In genomic region chr20:401682-402495, GRCh38 we compare ENCODE assay signal across 13 cellular contexts. TPM values are rescaled to one million over a fixed set of nuclear protein-coding genes. Genes with fewer than 3 reads are reported as not detected.
DNase-seq lines count a peak whose midpoint lies in the region; ATAC-seq and TF ChIP-seq lines count a peak whose summit lies in the region.
"Had no signal": no experiment of that assay in that cellular context is flagged by ENCODE, and none has a peak within 500 bp of the region (broad histone marks: within the 10 kb centered on the region; RNA-seq: fewer than 3 reads in every experiment).

No MANE protein-coding gene starts in this region.

- DNase-seq in HPDE6-E6E7 (ENCODE audit: extremely low spot score) (peak; percentile 95), RWPE1 (ENCODE audit: low spot score) (peak; percentile 87), fibroblast of villous mesenchyme (ENCODE audit: low read depth) (peak; percentile 74), posterior vena cava (ENCODE audit: low spot score) (no peak), prostate gland (ENCODE audit: low spot score) (no peak)
- no peak for DNase-seq in effector CD4-positive, alpha-beta T cell
- DNase-seq: activated CD4-positive, alpha-beta T cell treated with anti-CD3 and anti-CD28 coated beads for 4 hours; midbrain; NCI-H446; stimulated activated CD4-positive, alpha-beta T cell treated with anti-CD3 and anti-CD28 coated beads, Interleukin-15, amount 100 ng/mL, for 24 hours; testis had no signal

- H3K27me3 ChIP-seq in BLaER1 (no peaks in the 10 kb centered on the region), prostate gland (replicated peaks; ENCODE audit: insufficient read depth) (no peaks in the 10 kb centered on the region)
- H3K27me3 ChIP-seq: testis had no signal

- TF ChIP-seq POLR2A in prostate gland (IDR thresholded peaks at IDR 0.05), result no peak

- H4K20me1 ChIP-seq in BLaER1, result peaks cover 3% of the 10 kb centered on the region; the same call in 1 of the 2 replicates

- H3K4me1 ChIP-seq in BLaER1 (peaks cover 17% of the 10 kb centered on the region), prostate gland (replicated peaks) (no peaks in the 10 kb centered on the region)
- H3K4me1 ChIP-seq: testis had no signal

- H3K9ac ChIP-seq in BLaER1, result no peak overlapping the region

- H3K4me2 ChIP-seq in BLaER1, result peak overlapping the region; percentile 6

- H3K9me3 ChIP-seq in BLaER1, result no peaks in the 10 kb centered on the region
- H3K9me3 ChIP-seq in prostate gland, result no peaks in the 10 kb centered on the region
- H3K9me3 ChIP-seq: testis had no signal

- TF ChIP-seq CTCF in RWPE1 (conservative IDR thresholded peaks at IDR 0.05; ENCODE audit: low read depth) (no peak), fibroblast of villous mesenchyme (IDR thresholded peaks at IDR 0.05; ENCODE audit: insufficient read depth, low read depth, low read length) (no peak), prostate gland (IDR thresholded peaks at IDR 0.05) (no peak)

- H3K36me3 ChIP-seq in BLaER1 (peaks cover 20% of the 10 kb centered on the region), prostate gland (no peaks in the 10 kb centered on the region)

- ATAC-seq in HG02970 (IDR thresholded peaks at IDR 0.05; ENCODE audit: low FRiP score, unreplicated experiment), result no peak

- WGBS in prostate gland, result 74% methylated on average over 9 of the region's 9 CpGs

- CTCF ChIA-PET in RWPE1 (lab: Yijun Ruan, JAX), result interaction anchor here (0.6 kb wide), 2 partner anchors 30 to 337 kb away, joined by 3 to 4 read pairs; no protein-coding TSS in a partner anchor

- intact Hi-C loops in posterior vena cava (cut with DNase I), result loop anchor here in 1 of 2 donors (10.0 kb wide), 1 partner anchor 47 kb away; no protein-coding TSS in a partner anchor
- intact Hi-C loops in prostate gland (cut with DNase I), result no loop called here

- H3K4me3 ChIP-seq in BLaER1, result no peak overlapping the region
- H3K4me3 ChIP-seq in fibroblast of villous mesenchyme (ENCODE audit: low read depth, low read length), result no peak overlapping the region
- no peak overlapping the region for H3K4me3 ChIP-seq in prostate gland
- H3K4me3 ChIP-seq: testis had no signal

- H3K27ac ChIP-seq in BLaER1 (no peak overlapping the region), RWPE1 (peak overlapping the region; percentile 81), prostate gland (no peak overlapping the region)
- H3K27ac ChIP-seq: testis had no signal

- POLR2A ChIA-PET in RWPE1 (lab: Yijun Ruan, JAX; ENCODE audit: low non-redundant PET), result interaction anchor here (0.6 to 0.7 kb wide), 2 partner anchors 27 to 46 kb away, joined by 5 to 6 read pairs; no protein-coding TSS in a partner anchor

RNA-seq across cellular contexts. Expression of gene RBCK1, which starts 6.2 kb away (rescaled TPM):
- 59.2 and 78.0 TPM in 2 replicates for total RNA-seq in fibroblast of villous mesenchyme
- 10 to 100 TPM; 46.7 to 54.4 TPM for total RNA-seq in posterior vena cava
- 100 to 1,000 TPM; 108 to 158 TPM for total RNA-seq in prostate gland

RNA-seq across cellular contexts. Expression of gene TRIB3, which starts 21.3 kb away (rescaled TPM):
- total RNA-seq in fibroblast of villous mesenchyme, result 36.7 and 100 TPM in 2 replicates
- total RNA-seq in posterior vena cava, result 10 to 100 TPM in 1 of 2 donors, 1 to 10 TPM in 1; 7.8 to 12.6 TPM
- total RNA-seq in prostate gland, result 10 to 100 TPM; 11.8 to 22.7 TPM

RNA-seq across cellular contexts. Expression of gene NRSN2, which starts 55.0 kb away (rescaled TPM):
- 53.5 and 73.1 TPM in 2 replicates for total RNA-seq in fibroblast of villous mesenchyme
- total RNA-seq in posterior vena cava, result 10 to 100 TPM; 44.2 to 51.0 TPM
- total RNA-seq in prostate gland, result 10 to 100 TPM; 26.3 to 48.3 TPM

Comparison
In these comparisons a context has a peak if more than half of its experiments do, and no peak if none do; other contexts are left out.
1. DNase-seq: peak in HPDE6-E6E7 (single experiment), RWPE1 (single experiment) and fibroblast of villous mesenchyme (single experiment); none in posterior vena cava (single experiment), prostate gland (single experiment) and effector CD4-positive, alpha-beta T cell (single experiment).